In genomic region chr20:54113553-54113952, GRCh38 we compare ENCODE assay signal across 2 cellular contexts.
A peak's percentile ranks its signal among the peaks of the same experiment; 100 is the strongest.
TF ChIP-seq lines count a peak whose summit lies in the region.

No MANE protein-coding gene starts in this region.

TF ChIP-seq in A549, 52 proteins besides CTCF, POLR2A, EP300 and RAD21:
- no peak for TF ChIP-seq MAZ (IDR thresholded peaks at IDR 0.05; ENCODE audit: borderline replicate concordance, low read depth, low read length)
- TF ChIP-seq USF2 (IDR thresholded peaks at IDR 0.05), result peak; percentile 78
- 0 out of 2 replicates have a peak, but pooled peaks have one; percentile 51 for TF ChIP-seq ZNF302 (CRISPR knock-in tag; IDR thresholded peaks at IDR 0.05)
- peak; percentile 33; the same call in 1 of the 2 replicates for TF ChIP-seq HOXB5 (CRISPR knock-in tag; IDR thresholded peaks at IDR 0.05)

TF ChIP-seq in H1, 55 proteins besides CTCF, POLR2A, EP300 and RAD21:
- TF ChIP-seq KDM5A (IDR thresholded peaks at IDR 0.05; ENCODE audit: low read length) (no peak), USF2 (IDR thresholded peaks at IDR 0.05; ENCODE audit: low read length) (peak; percentile 28; the same call in 1 of the 2 replicates), NRF1 (IDR thresholded peaks at IDR 0.05; ENCODE audit: low read depth, low read length) (no peak)
